ENCODE assay signal across 14 cellular contexts in the genomic region with DNA sequence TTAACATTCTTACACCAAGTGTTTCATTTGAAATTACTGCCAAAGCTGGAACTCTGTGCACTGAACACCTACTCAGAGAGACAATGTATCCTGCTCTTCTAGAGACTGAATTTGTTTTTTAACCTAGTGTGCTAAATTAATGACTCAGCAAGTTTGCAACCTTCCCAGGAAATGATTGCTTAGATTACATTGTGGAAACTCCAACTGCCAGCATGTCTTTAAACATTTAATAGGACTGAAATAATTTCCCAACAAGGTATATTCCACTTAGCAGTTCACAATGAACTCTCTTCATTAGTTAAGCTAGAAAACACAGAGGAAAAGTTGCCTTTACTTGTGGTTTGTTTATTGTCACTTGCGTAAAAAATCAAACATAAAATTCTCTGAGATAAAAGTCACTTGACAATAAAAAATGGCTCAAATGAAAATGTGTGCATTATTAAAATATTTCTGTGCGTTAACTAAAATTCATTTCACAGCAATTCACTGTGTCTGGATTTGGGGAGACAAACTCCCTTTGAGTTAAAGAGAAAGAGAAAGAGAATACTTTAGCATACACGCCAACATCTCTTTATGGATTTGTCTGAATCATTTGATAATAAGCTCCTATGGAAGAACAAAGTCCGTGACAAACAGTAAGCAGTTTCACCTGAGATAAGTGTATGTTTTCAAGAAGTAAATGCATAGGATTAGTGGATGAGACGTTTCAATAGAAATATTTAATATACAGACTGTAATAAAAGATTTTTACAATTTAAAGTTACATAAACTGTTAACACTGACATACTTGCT.
DNase-seq lines count a peak whose midpoint lies in the region; ATAC-seq and TF ChIP-seq lines count a peak whose summit lies in the region.
"Had no signal": no experiment of that assay in that cellular context is flagged by ENCODE, and none has a peak within 500 bp of the region (broad histone marks: within the 10 kb centered on the region; RNA-seq: fewer than 3 reads in every experiment).

No MANE protein-coding gene starts in this region.

- H3K9me3 ChIP-seq in GM23248 (ENCODE audit: low read depth) (no peaks in the 10 kb centered on the region), psoas muscle (peaks cover 5% of the 10 kb centered on the region)

- no peaks in the 10 kb centered on the region for H3K9me2 ChIP-seq in GM23248 (ENCODE audit: insufficient read depth)

- H3K9ac ChIP-seq in GM23248 = no peak overlapping the region

- H3K4me1 ChIP-seq in GM23248 (ENCODE audit: insufficient read depth) (peaks cover 13% of the 10 kb centered on the region), psoas muscle (no peaks in the 10 kb centered on the region)
- H3K4me1 ChIP-seq: Peyer's patch had no signal

- H3F3A ChIP-seq in GM23248 (ENCODE audit: insufficient read depth) = peaks cover 8% of the 10 kb centered on the region; the same call in 1 of the 2 replicates

- no peak for TF ChIP-seq CTCF in psoas muscle (IDR thresholded peaks at IDR 0.05)

- no peak overlapping the region for H3K4me3 ChIP-seq in GM23248
- H3K4me3 ChIP-seq in psoas muscle = no peak overlapping the region
- H3K4me3 ChIP-seq: Peyer's patch, sigmoid colon had no signal

- intact Hi-C loops in psoas muscle (cut with DNase I) = no loop called here

- peak; percentile 53 for DNase-seq in GM23248
- peak; percentile 26 for DNase-seq in NCI-H460 (ENCODE audit: extremely low read depth, low read depth)
- peak; percentile 18 to 46 for DNase-seq in dermis microvascular lymphatic vessel endothelial cell (ENCODE audit: low read depth in 2 of 2)
- peak; percentile 35 for DNase-seq in myocyte (ENCODE audit: low read depth)
- no peak for DNase-seq in psoas muscle
- DNase-seq in activated naive CD4-positive, alpha-beta T cell treated with anti-CD3 and anti-CD28 coated beads, Interleukin-2, amount 50 U/mL, for 72 hours (ENCODE audit: low spot score in 2 of 2) = no peak
- DNase-seq: activated CD4-positive, alpha-beta memory T cell treated with anti-CD3 and anti-CD28 coated beads for 36 hours; CD4-positive, alpha-beta T cell; foreskin melanocyte; islet precursor cell; naive thymus-derived CD4-positive, alpha-beta T cell; Peyer's patch; sigmoid colon had no signal

- H2AFZ ChIP-seq in GM23248 = no peak overlapping the region

- H3K4me3 Mint-ChIP-seq in activated T-helper 17 cell treated with anti-CD3 and anti-CD28 coated beads, Interleukin-2, amount 50 U/mL, for 72 hours = no peak overlapping the region
- H3K4me3 Mint-ChIP-seq: activated CD4-positive, alpha-beta memory T cell treated with anti-CD3 and anti-CD28 coated beads for 36 hours; CD4-positive, alpha-beta T cell; naive thymus-derived CD4-positive, alpha-beta T cell had no signal

- H3K9me3 Mint-ChIP-seq in activated T-helper 17 cell treated with anti-CD3 and anti-CD28 coated beads, Interleukin-2, amount 50 U/mL, for 72 hours = peaks cover 12% of the 10 kb centered on the region
- peaks cover 8 to 17% of the 10 kb centered on the region in 2 donors for H3K9me3 Mint-ChIP-seq in activated naive CD4-positive, alpha-beta T cell treated with anti-CD3 and anti-CD28 coated beads, Interleukin-2, amount 50 U/mL, for 72 hours

- no peak for ATAC-seq in psoas muscle
- ATAC-seq in activated T-helper 17 cell treated with anti-CD3 and anti-CD28 coated beads, Interleukin-2, amount 50 U/mL, for 72 hours (replicated peaks) = no peak
- ATAC-seq in activated naive CD4-positive, alpha-beta T cell treated with anti-CD3 and anti-CD28 coated beads, Interleukin-2, amount 50 U/mL, for 72 hours = no peak
- ATAC-seq: naive thymus-derived CD4-positive, alpha-beta T cell had no signal

- H3K27ac ChIP-seq in GM23248 = no peak overlapping the region
- no peak overlapping the region for H3K27ac ChIP-seq in psoas muscle
- H3K27ac ChIP-seq: Peyer's patch, sigmoid colon had no signal

- H4K20me1 ChIP-seq in GM23248 (ENCODE audit: insufficient read depth) = no peaks in the 10 kb centered on the region

- no peaks in the 10 kb centered on the region for H3K4me1 Mint-ChIP-seq in activated T-helper 17 cell treated with anti-CD3 and anti-CD28 coated beads, Interleukin-2, amount 50 U/mL, for 72 hours
- H3K4me1 Mint-ChIP-seq: naive thymus-derived CD4-positive, alpha-beta T cell had no signal

- in situ Hi-C loops in GM23248 (cut with MboI) = no loop called here

- no peaks in the 10 kb centered on the region for H3K27me3 ChIP-seq in GM23248 (replicated peaks; ENCODE audit: insufficient read depth)
- H3K27me3 ChIP-seq in psoas muscle (ENCODE audit: insufficient read depth in 3 of 3, low read length in 2 of 3) = no peaks in the 10 kb centered on the region
- H3K27me3 ChIP-seq: Peyer's patch, sigmoid colon had no signal

- no peak overlapping the region for H3K27ac Mint-ChIP-seq in activated T-helper 17 cell treated with anti-CD3 and anti-CD28 coated beads, Interleukin-2, amount 50 U/mL, for 72 hours
- no peak overlapping the region for H3K27ac Mint-ChIP-seq in activated naive CD4-positive, alpha-beta T cell treated with anti-CD3 and anti-CD28 coated beads, Interleukin-2, amount 50 U/mL, for 72 hours
- H3K27ac Mint-ChIP-seq: activated CD4-positive, alpha-beta memory T cell treated with anti-CD3 and anti-CD28 coated beads for 36 hours; CD4-positive, alpha-beta T cell; naive thymus-derived CD4-positive, alpha-beta T cell had no signal

- H3K4me2 ChIP-seq in GM23248 (ENCODE audit: unreplicated experiment) = no peak overlapping the region

- no peaks in the 10 kb centered on the region for H3K36me3 Mint-ChIP-seq in activated T-helper 17 cell treated with anti-CD3 and anti-CD28 coated beads, Interleukin-2, amount 50 U/mL, for 72 hours (ENCODE audit: low read depth)
- H3K36me3 Mint-ChIP-seq in activated naive CD4-positive, alpha-beta T cell treated with anti-CD3 and anti-CD28 coated beads, Interleukin-2, amount 50 U/mL, for 72 hours = no peaks in the 10 kb centered on the region
- H3K36me3 Mint-ChIP-seq: activated CD4-positive, alpha-beta memory T cell treated with anti-CD3 and anti-CD28 coated beads for 36 hours; naive thymus-derived CD4-positive, alpha-beta T cell had no signal

- no peaks in the 10 kb centered on the region for H3K79me2 ChIP-seq in GM23248 (ENCODE audit: insufficient read depth)

- H3K36me3 ChIP-seq in GM23248 (ENCODE audit: low read depth) (peaks cover 12% of the 10 kb centered on the region; the same call in 1 of the 2 replicates), psoas muscle (ENCODE audit: insufficient read depth in 1 of 2, low read depth in 1 of 2) (no peaks in the 10 kb centered on the region)
- H3K36me3 ChIP-seq: Peyer's patch, sigmoid colon had no signal

- no peaks in the 10 kb centered on the region for H3K27me3 Mint-ChIP-seq in activated T-helper 17 cell treated with anti-CD3 and anti-CD28 coated beads, Interleukin-2, amount 50 U/mL, for 72 hours
- H3K27me3 Mint-ChIP-seq: activated CD4-positive, alpha-beta memory T cell treated with anti-CD3 and anti-CD28 coated beads for 36 hours; CD4-positive, alpha-beta T cell; naive thymus-derived CD4-positive, alpha-beta T cell had no signal

- WGBS in GM23248 (ENCODE audit: low coverage in 1 of 2, low lambda C conversion rate in 2 of 2, missing lambda C conversion rate in 2 of 2), 2 experiments = 82 to 86% methylated on average over 5 of the region's 5 CpGs
- WGBS in psoas muscle, 3 donors = 84 to 87% (median 85%) methylated on average over 5 of the region's 5 CpGs

Comparison
In these comparisons a context has a peak if more than half of its experiments do, and no peak if none do; other contexts are left out.
1. DNase-seq: peak in GM23248 (single experiment), NCI-H460 (single experiment), dermis microvascular lymphatic vessel endothelial cell (2 of 2) and myocyte (single experiment); none in psoas muscle (0 of 2) and activated naive CD4-positive, alpha-beta T cell treated with anti-CD3 and anti-CD28 coated beads, Interleukin-2, amount 50 U/mL, for 72 hours (0 of 2).